In genomic region chr4:183398298-183399129, GRCh38 we compare ENCODE assay signal across 8 cellular contexts.
DNase-seq lines count a peak whose midpoint lies in the region; ATAC-seq and TF ChIP-seq lines count a peak whose summit lies in the region.

No MANE protein-coding gene starts in this region.

- no peaks in the 10 kb centered on the region for H3F3A ChIP-seq in DOHH2 (ENCODE audit: control insufficient read depth, insufficient read depth)

- peaks cover 11% of the 10 kb centered on the region for H3K27me3 ChIP-seq in DOHH2 (ENCODE audit: control insufficient read depth, low read length)

- peak overlapping the region; percentile 77 for H3K4me2 ChIP-seq in DOHH2 (ENCODE audit: low read length)

- H3K4me1 ChIP-seq in DOHH2 (ENCODE audit: control insufficient read depth, low read length): peaks cover 14% of the 10 kb centered on the region

- no peaks in the 10 kb centered on the region for H3K9me2 ChIP-seq in DOHH2 (replicated peaks; ENCODE audit: control insufficient read depth, low read length)

- peak; percentile 88 for ATAC-seq in GM21526 (IDR thresholded peaks at IDR 0.05; ENCODE audit: low FRiP score, unreplicated experiment)

- H3K9me3 ChIP-seq in DOHH2 (ENCODE audit: control insufficient read depth, insufficient read depth, low read length): no peaks in the 10 kb centered on the region

- DNase-seq in HuH-7 (ENCODE audit: low spot score) (peak; percentile 30), T-helper 2 cell (peak; percentile 33 to 61 (median 41)), astrocyte of the cerebellum (ENCODE audit: low read depth) (peak; percentile 23), hypothalamus (lab: John Stamatoyannopoulos, UW) (peak in 45 of 51 donors; percentile 7 to 72 (median 41)), retina (peak; percentile 90), NCI-H128 (lab: John Stamatoyannopoulos, UW; ENCODE audit: unreplicated experiment) (no peak)

- no peak overlapping the region for H3K27ac ChIP-seq in DOHH2 (ENCODE audit: low read depth, low read length)

- H4K20me1 ChIP-seq in DOHH2 (ENCODE audit: control insufficient read depth, insufficient read depth, low read depth, low read length): no peaks in the 10 kb centered on the region

- TF ChIP-seq CTCF in DOHH2 (IDR thresholded peaks at IDR 0.05; ENCODE audit: low read depth, low read length, poor library complexity, severe bottlenecking) (peak; percentile 53), astrocyte of the cerebellum (IDR thresholded peaks at IDR 0.05; ENCODE audit: low read depth, low read length, missing control alignments) (peak; percentile 62)

- H3K36me3 ChIP-seq in DOHH2 (ENCODE audit: control insufficient read depth, low read length): no peaks in the 10 kb centered on the region

- no peaks in the 10 kb centered on the region for H3K79me2 ChIP-seq in DOHH2 (ENCODE audit: control insufficient read depth, low read length)

- in situ Hi-C loops in astrocyte of the cerebellum (cut with HindIII; ENCODE audit: low sequenced_read_pairs): no loop called here

- peak overlapping the region; percentile 62 for H3K4me3 ChIP-seq in DOHH2 (ENCODE audit: low read length)
- peak overlapping the region; percentile 42 for H3K4me3 ChIP-seq in astrocyte of the cerebellum (ENCODE audit: low read depth, low read length)
